21 cellular contexts compared by ENCODE assay signal in the genomic region with DNA sequence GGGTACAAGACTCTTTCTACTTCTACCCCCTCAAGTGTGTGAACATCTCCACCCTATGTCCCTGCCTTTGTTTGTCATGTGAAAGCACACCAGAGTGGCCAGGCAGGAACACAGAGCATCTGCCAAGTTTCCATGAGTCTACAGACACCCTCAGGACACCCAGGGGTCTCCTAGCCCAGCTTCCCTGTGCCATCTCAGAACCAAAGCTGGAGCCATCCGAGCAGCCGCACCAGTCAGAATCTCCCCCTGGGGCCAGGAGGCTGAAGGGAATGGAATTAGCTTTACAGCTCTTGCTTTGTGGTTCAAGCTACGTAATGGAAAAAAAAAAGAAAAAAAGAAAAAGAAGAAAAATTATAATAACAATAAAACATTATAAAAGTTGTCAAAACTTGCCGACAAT. TPM values are rescaled to one million over a fixed set of nuclear protein-coding genes. Genes with fewer than 3 reads are reported as not detected.
DNase-seq lines count a peak whose midpoint lies in the region; ATAC-seq, FAIRE-seq and TF ChIP-seq lines count a peak whose summit lies in the region.
"Had no signal": no experiment of that assay in that cellular context is flagged by ENCODE, and none has a peak within 500 bp of the region (broad histone marks: within the 10 kb centered on the region; RNA-seq: fewer than 3 reads in every experiment).

No MANE protein-coding gene starts in this region.

- no peaks in the 10 kb centered on the region for H3K27me3 Mint-ChIP-seq in endothelial cell (ENCODE audit: unreplicated experiment)

- FAIRE-seq in urothelium cell line (lab: Jason Lieb, UNC) = peak; percentile 46
- no peak for FAIRE-seq in GM12892 (lab: Jason Lieb, UNC)

- H3K18ac ChIP-seq in mesenchymal stem cell (ENCODE audit: low read depth in 1 of 2, low read length in 2 of 2) = no peak overlapping the region

- CTCF ChIA-PET in mammary epithelial cell (lab: Charles Lee; ENCODE audit: low non-redundant PET) = no interaction called here

- H3K4ac ChIP-seq in mesenchymal stem cell (ENCODE audit: low read depth in 1 of 2, low read length in 2 of 2) = no peak overlapping the region

- peaks cover 4 to 7% of the 10 kb centered on the region in 2 donors for H3K9me3 ChIP-seq in breast epithelium
- peaks cover 2% of the 10 kb centered on the region for H3K9me3 ChIP-seq in mammary epithelial cell (replicated peaks; ENCODE audit: insufficient read depth, low read length)
- no peaks in the 10 kb centered on the region for H3K9me3 ChIP-seq in mesenchymal stem cell (ENCODE audit: control insufficient read depth, low read length)
- H3K9me3 ChIP-seq: BE2C had no signal

- H3K14ac ChIP-seq in mesenchymal stem cell (ENCODE audit: low read length in 2 of 2) = no peak overlapping the region

- H3K36me3 Mint-ChIP-seq in endothelial cell (ENCODE audit: low read depth, unreplicated experiment) = peaks cover 6% of the 10 kb centered on the region

- H3K4me3 Mint-ChIP-seq in endothelial cell (ENCODE audit: unreplicated experiment) = no peak overlapping the region
- H3K4me3 Mint-ChIP-seq: CD4-positive, alpha-beta T cell had no signal

- no peak for TF ChIP-seq POLR2A in breast epithelium (IDR thresholded peaks at IDR 0.05)
- TF ChIP-seq POLR2A in GM12892 (IDR thresholded peaks at IDR 0.05; ENCODE audit: low read depth, low read length) = no peak

- no peaks in the 10 kb centered on the region for H3K9me3 Mint-ChIP-seq in endothelial cell (ENCODE audit: unreplicated experiment)

- H3K9ac ChIP-seq in mammary epithelial cell (ENCODE audit: insufficient read depth, low read length) (no peak overlapping the region), mesenchymal stem cell (ENCODE audit: low read length) (peak overlapping the region; percentile 83)

- no peak for TF ChIP-seq CTCF in breast epithelium (IDR thresholded peaks at IDR 0.05)
- no peak for TF ChIP-seq CTCF in mammary epithelial cell (conservative IDR thresholded peaks at IDR 0.05 in 1 of 2, IDR thresholded peaks at IDR 0.05 in 1 of 2; ENCODE audit: extremely low read depth in 1 of 2, insufficient read depth in 1 of 2, low read depth in 1 of 2, low read length in 2 of 2)
- TF ChIP-seq CTCF in endothelial cell (IDR thresholded peaks at IDR 0.05; ENCODE audit: unreplicated experiment) = no peak

- no TSS peak for BruUV-seq in mammary epithelial cell (replicated peaks; lab: Mats Ljungman, UMichigan)

- in situ Hi-C loops in mammary epithelial cell (cut with MboI; ENCODE audit: low sequenced_read_pairs in 2 of 2) = no loop called here

- no peaks in the 10 kb centered on the region for H3K79me1 ChIP-seq in mesenchymal stem cell (replicated peaks; ENCODE audit: low read length, poor library complexity, severe bottlenecking)

- H4K20me1 ChIP-seq in mammary epithelial cell (ENCODE audit: insufficient read depth, low read length) = no peaks in the 10 kb centered on the region

- no peak overlapping the region for H3K23ac ChIP-seq in mesenchymal stem cell (ENCODE audit: low read length in 2 of 2)

- H3K4me3 ChIP-seq in breast epithelium (no peak overlapping the region), mammary epithelial cell (replicated peaks in 1 of 3; ENCODE audit: insufficient read depth in 1 of 3, low read depth in 2 of 3, low read length in 3 of 3) (no peak overlapping the region), mesenchymal stem cell (ENCODE audit: insufficient read depth in 1 of 2, low read depth in 1 of 2, low read length in 2 of 2) (peak overlapping the region in 1 of 2 experiments; percentile 51)

- H4K8ac ChIP-seq in mesenchymal stem cell (ENCODE audit: low read length) = no peak overlapping the region

- H3K4me2 ChIP-seq in mammary epithelial cell (ENCODE audit: insufficient read depth, low read depth, low read length) = no peak overlapping the region
- H3K4me2 ChIP-seq in mesenchymal stem cell (ENCODE audit: low read length, poor library complexity, severe bottlenecking) = no peak overlapping the region

- H3K4me1 Mint-ChIP-seq in endothelial cell (ENCODE audit: unreplicated experiment) = no peaks in the 10 kb centered on the region

- H3K27ac Mint-ChIP-seq in endothelial cell (ENCODE audit: unreplicated experiment) = no peak overlapping the region
- H3K27ac Mint-ChIP-seq: CD4-positive, alpha-beta T cell had no signal

- H2BK12ac ChIP-seq in mesenchymal stem cell (ENCODE audit: low read length in 2 of 2) = no peak overlapping the region

- 13% methylated on average over 3 of the region's 4 CpGs for WGBS in mammary epithelial cell (ENCODE audit: low coverage, missing lambda C conversion rate)
- WGBS in mesenchymal stem cell = 100% methylated on average over 2 of the region's 4 CpGs

- intact Hi-C loops in breast epithelium (cut with DNase I; ENCODE audit: low total_unique reads) (no loop called here), mammary epithelial cell (cut with micrococcal nuclease) (no loop called here), Right ventricle myocardium superior (cut with DNase I) (no loop called here)

- H3K27me3 ChIP-seq in breast epithelium (no peaks in the 10 kb centered on the region), mammary epithelial cell (ENCODE audit: insufficient read depth, low read length) (no peaks in the 10 kb centered on the region), mesenchymal stem cell (ENCODE audit: control insufficient read depth in 1 of 2, insufficient read depth in 1 of 2, low read length in 2 of 2) (no peaks in the 10 kb centered on the region)

- H2AFZ ChIP-seq in mammary epithelial cell (ENCODE audit: low read depth, low read length) (no peak overlapping the region), mesenchymal stem cell (ENCODE audit: low read depth, low read length) (no peak overlapping the region)

- H2AK5ac ChIP-seq in mesenchymal stem cell (ENCODE audit: low read length, severe bottlenecking) = no peak overlapping the region

- peak; percentile 64 for ATAC-seq in Right ventricle myocardium superior (ENCODE audit: poor library complexity)
- ATAC-seq: Panc1 had no signal

- dilution Hi-C loops in mammary epithelial cell (cut with HindIII; ENCODE audit: low sequenced_read_pairs) = no loop called here

- H3K4me1 ChIP-seq in breast epithelium = no peaks in the 10 kb centered on the region
- H3K4me1 ChIP-seq in mammary epithelial cell (ENCODE audit: insufficient read depth, low read length) = no peaks in the 10 kb centered on the region
- no peaks in the 10 kb centered on the region for H3K4me1 ChIP-seq in mesenchymal stem cell (ENCODE audit: control insufficient read depth, insufficient read depth, low read depth, low read length)
- H3K4me1 ChIP-seq: BE2C had no signal

- H3K27ac ChIP-seq in breast epithelium (peak overlapping the region; percentile 56 to 85), mammary epithelial cell (ENCODE audit: insufficient read depth, low read depth, low read length) (no peak overlapping the region), mesenchymal stem cell (ENCODE audit: low read length, poor library complexity, severe bottlenecking) (no peak overlapping the region)
- H3K27ac ChIP-seq: 22Rv1 had no signal

- H4K91ac ChIP-seq in mesenchymal stem cell (ENCODE audit: low read length) = no peak overlapping the region

- H2BK120ac ChIP-seq in mesenchymal stem cell (ENCODE audit: low read depth, low read length) = no peak overlapping the region

- H3K36me3 ChIP-seq in breast epithelium = no peaks in the 10 kb centered on the region
- no peaks in the 10 kb centered on the region for H3K36me3 ChIP-seq in mammary epithelial cell (ENCODE audit: insufficient read depth, low read length)
- peaks cover 0 to 30% of the 10 kb centered on the region in 2 experiments for H3K36me3 ChIP-seq in mesenchymal stem cell (ENCODE audit: control insufficient read depth in 1 of 2, insufficient read depth in 2 of 2, low read depth in 1 of 2, low read length in 2 of 2)
- H3K36me3 ChIP-seq: BE2C had no signal

- DNase-seq in breast epithelium (ENCODE audit: low spot score in 2 of 2) = peak in 1 of 2 donors; percentile 39
- no peak for DNase-seq in mammary epithelial cell
- peak; percentile 51 for DNase-seq in Right ventricle myocardium superior
- no peak for DNase-seq in mesenchymal stem cell
- no peak for DNase-seq in urothelium cell line (ENCODE audit: low spot score)
- no peak for DNase-seq in kidney glomerular epithelial cell (lab: John Stamatoyannopoulos, UW)
- DNase-seq in GM12892 (ENCODE audit: insufficient read length) = no peak
- no peak for DNase-seq in endothelial cell (ENCODE audit: low spot score)
- DNase-seq: BE2C; CD4-positive, alpha-beta T cell; DMS153; GDM1; KG1; NCI-H1105 treated with DMSO at 0.1 percent for 48 hours; NCI-H1694; NCI-H2081 treated with DMSO at 0.1 percent for 48 hours had no signal

- H3K79me2 ChIP-seq in mammary epithelial cell (ENCODE audit: insufficient read depth, low read length) = no peaks in the 10 kb centered on the region

- no peak overlapping the region for H2BK15ac ChIP-seq in mesenchymal stem cell (ENCODE audit: low read depth, poor library complexity, severe bottlenecking)

- H2BK5ac ChIP-seq in mesenchymal stem cell (ENCODE audit: low read depth, low read length, poor library complexity, severe bottlenecking) = no peak overlapping the region

RNA-seq across cellular contexts. Expression of a gene that starts 37.3 kb away (rescaled TPM):
- total RNA-seq in breast epithelium = 10 to 100 TPM in 1 of 3 donors, 1 to 10 TPM in 2; 2.2 to 10.2 (median 6.2) TPM
- not detected for total RNA-seq in mammary epithelial cell
- not detected for polyA plus RNA-seq in mammary epithelial cell
- polyA minus RNA-seq in mammary epithelial cell = not detected
- total RNA-seq in Right ventricle myocardium superior = 66.6 TPM
- not detected for polyA plus RNA-seq in mesenchymal stem cell (2013, experiment 1 of 2)
- not detected for polyA plus RNA-seq in mesenchymal stem cell (2013, experiment 2 of 2)
- polyA plus RNA-seq in GM12892 (2012; ENCODE audit: missing spikeins) = not detected
- total RNA-seq in endothelial cell (ENCODE audit: unreplicated experiment) = 0.38 TPM
- total RNA-seq: CD4-positive, alpha-beta T cell; H4; HT-29; NCI-H460 had no signal

Comparison
In these comparisons a context has a peak if more than half of its experiments do, and no peak if none do; other contexts are left out.
1. H3K27ac ChIP-seq: peak in breast epithelium (2 of 2); none in mammary epithelial cell (single experiment) and mesenchymal stem cell (single experiment).